ENCODE assay signal across 8 cellular contexts in the genomic region with DNA sequence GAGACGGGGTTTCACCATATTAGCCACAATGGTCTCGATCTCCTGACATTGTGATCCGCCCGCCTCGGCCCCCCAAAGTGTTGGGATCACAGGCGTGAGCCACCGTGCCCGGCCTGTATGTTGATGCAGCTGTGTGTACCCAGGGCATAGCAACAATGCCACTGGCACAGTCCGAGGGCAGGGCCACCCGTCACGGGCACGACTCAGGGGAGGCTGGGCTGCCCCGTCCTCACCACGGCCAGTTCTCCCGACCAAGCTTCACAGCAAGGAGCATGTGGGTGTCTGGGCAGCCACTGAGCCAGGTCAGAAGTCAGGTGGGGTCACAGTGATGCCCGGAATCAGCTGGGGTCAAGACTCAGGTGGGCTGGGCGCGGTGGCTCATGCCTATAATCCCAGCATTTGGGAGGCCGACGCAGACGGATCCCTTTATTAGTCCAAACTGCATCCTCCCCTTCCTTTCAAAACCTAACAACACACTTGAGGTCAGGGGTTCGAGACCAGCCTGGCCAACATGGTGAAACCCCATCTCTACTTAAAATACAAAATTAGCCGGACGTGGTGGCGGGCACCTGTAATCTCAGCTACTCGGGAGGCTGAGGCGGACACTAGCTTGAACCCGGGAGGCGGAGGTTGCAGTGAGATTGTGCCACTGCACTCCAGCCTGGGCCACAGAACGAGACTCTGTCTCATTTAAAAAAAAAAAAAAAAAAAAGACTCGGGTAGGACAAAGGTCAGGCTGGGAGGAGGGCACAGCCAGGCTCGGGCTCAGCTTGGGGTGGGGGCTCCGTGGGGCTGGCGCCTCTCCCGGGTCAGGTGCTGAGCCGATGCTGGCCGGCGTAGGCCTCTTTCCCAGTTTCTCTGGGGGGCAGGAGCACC. TPM values are rescaled to one million over a fixed set of nuclear protein-coding genes. Genes with fewer than 3 reads are reported as not detected.
A peak's percentile ranks its signal among the peaks of the same experiment; 100 is the strongest.
DNase-seq lines count a peak whose midpoint lies in the region; ATAC-seq and TF ChIP-seq lines count a peak whose summit lies in the region.

No MANE protein-coding gene starts in this region.

- TF ChIP-seq CTCF in DOHH2 (IDR thresholded peaks at IDR 0.05; ENCODE audit: low read depth, low read length, poor library complexity, severe bottlenecking) (no peak), esophagus squamous epithelium (IDR thresholded peaks at IDR 0.05) (no peak)

- H3K27ac ChIP-seq in DOHH2 (ENCODE audit: low read depth, low read length) (peak overlapping the region; percentile 60), SJCRH30 (peak overlapping the region; percentile 52; the same call in 1 of the 2 replicates), esophagus squamous epithelium (peak overlapping the region; percentile 89 to 99 (median 97)), trophoblast cell (ENCODE audit: low read depth, low read length) (peak overlapping the region; percentile 82)

- no peaks in the 10 kb centered on the region for H3K27me3 ChIP-seq in DOHH2 (ENCODE audit: control insufficient read depth, low read length)
- H3K27me3 ChIP-seq in SJCRH30, result no peaks in the 10 kb centered on the region
- H3K27me3 ChIP-seq in esophagus squamous epithelium, result peaks cover 0 to 17% (median 1%) of the 10 kb centered on the region in 4 donors
- H3K27me3 ChIP-seq in trophoblast cell (ENCODE audit: insufficient read depth, low read length), result peaks cover under 1% of the 10 kb centered on the region

- H4K8ac ChIP-seq in trophoblast cell (ENCODE audit: low read depth, low read length), result peak overlapping the region; percentile 94

- WGBS in esophagus squamous epithelium, 2 donors, result 25 to 43% methylated on average over 13 to 21 of the region's 38 CpGs
- WGBS in trophoblast cell (ENCODE audit: extremely low coverage, insufficient coverage, insufficient read length), result no CpG with 5 or more reads among the region's 38 CpGs

- peak overlapping the region; percentile 82 for H3K4me3 ChIP-seq in DOHH2 (ENCODE audit: low read length)
- H3K4me3 ChIP-seq in SJCRH30, result peak overlapping the region; percentile 91
- peak overlapping the region; percentile 93 to 99 (median 97) for H3K4me3 ChIP-seq in esophagus squamous epithelium
- H3K4me3 ChIP-seq in trophoblast cell (ENCODE audit: low read depth, low read length), result peak overlapping the region; percentile 81

- H3K9me2 ChIP-seq in DOHH2 (replicated peaks; ENCODE audit: control insufficient read depth, low read length), result no peaks in the 10 kb centered on the region

- H3K36me3 ChIP-seq in DOHH2 (ENCODE audit: control insufficient read depth, low read length) (peaks cover 11% of the 10 kb centered on the region; the same call in 1 of the 2 replicates), SJCRH30 (no peaks in the 10 kb centered on the region), esophagus squamous epithelium (peaks cover 0 to 4% (median 0%) of the 10 kb centered on the region in 3 donors), trophoblast cell (ENCODE audit: control insufficient read depth in 1 of 2, insufficient read depth in 2 of 2, low read length in 2 of 2) (peaks cover 7 to 9% of the 10 kb centered on the region in 2 experiments)

- H4K12ac ChIP-seq in trophoblast cell (ENCODE audit: low read depth, low read length), result no peak overlapping the region

- no peak for TF ChIP-seq POLR2A in esophagus squamous epithelium (IDR thresholded peaks at IDR 0.05)

- H4K20me1 ChIP-seq in DOHH2 (ENCODE audit: control insufficient read depth, insufficient read depth, low read depth, low read length), result peaks cover 8% of the 10 kb centered on the region

- no peak overlapping the region for H2BK12ac ChIP-seq in trophoblast cell (ENCODE audit: low read length)

- H3K14ac ChIP-seq in trophoblast cell (ENCODE audit: low read length), result peak overlapping the region; percentile 41

- H2AK5ac ChIP-seq in trophoblast cell (ENCODE audit: low read length), result peak overlapping the region; percentile 67

- H3K4ac ChIP-seq in trophoblast cell (ENCODE audit: low read depth, low read length), result peak overlapping the region; percentile 73

- no peak for ATAC-seq in GM19452 (IDR thresholded peaks at IDR 0.05; ENCODE audit: unreplicated experiment)
- no peak for ATAC-seq in HG03039 (IDR thresholded peaks at IDR 0.05; ENCODE audit: unreplicated experiment)
- no peak for ATAC-seq in esophagus mucosa

- no peak overlapping the region for H3K23ac ChIP-seq in trophoblast cell (ENCODE audit: low read length)

- peaks cover 19% of the 10 kb centered on the region for H3K79me1 ChIP-seq in trophoblast cell (ENCODE audit: low read length)

- peak overlapping the region; percentile 40 for H4K91ac ChIP-seq in trophoblast cell (ENCODE audit: low read depth, low read length)

- H3K9ac ChIP-seq in trophoblast cell (ENCODE audit: low read length), result no peak overlapping the region

- H2BK120ac ChIP-seq in trophoblast cell (ENCODE audit: insufficient read depth, low read length, poor library complexity), result no peak overlapping the region

- peak overlapping the region; percentile 91 for H2BK5ac ChIP-seq in trophoblast cell (ENCODE audit: low read depth, low read length, poor library complexity)

- H3K9me3 ChIP-seq in DOHH2 (ENCODE audit: control insufficient read depth, insufficient read depth, low read length) (no peaks in the 10 kb centered on the region), SJCRH30 (replicated peaks) (no peaks in the 10 kb centered on the region), esophagus squamous epithelium (no peaks in the 10 kb centered on the region), trophoblast cell (ENCODE audit: insufficient read depth, low read depth, low read length) (no peaks in the 10 kb centered on the region)

- peak overlapping the region; percentile 78 for H2AFZ ChIP-seq in trophoblast cell (ENCODE audit: insufficient read depth, low read length, poor library complexity)

- intact Hi-C loops in esophagus squamous epithelium (cut with DNase I), result no loop called here

- no peaks in the 10 kb centered on the region for H3F3A ChIP-seq in DOHH2 (ENCODE audit: control insufficient read depth, insufficient read depth)

- H3K4me1 ChIP-seq in DOHH2 (ENCODE audit: control insufficient read depth, low read length) (peaks cover 17% of the 10 kb centered on the region), SJCRH30 (no peaks in the 10 kb centered on the region), esophagus squamous epithelium (peaks cover 20 to 40% (median 21%) of the 10 kb centered on the region in 3 donors), trophoblast cell (ENCODE audit: control insufficient read depth in 1 of 2, insufficient read depth in 2 of 2, low read length in 2 of 2) (peaks cover 9 to 15% of the 10 kb centered on the region in 2 experiments)

- H3K79me2 ChIP-seq in DOHH2 (ENCODE audit: control insufficient read depth, low read length), result peaks cover 35% of the 10 kb centered on the region
- peaks cover 32% of the 10 kb centered on the region for H3K79me2 ChIP-seq in trophoblast cell (ENCODE audit: control insufficient read depth, insufficient read depth, low read length, poor library complexity)

- H3K4me2 ChIP-seq in DOHH2 (ENCODE audit: low read length), result peak overlapping the region; percentile 71
- H3K4me2 ChIP-seq in trophoblast cell (ENCODE audit: low read length), result peak overlapping the region; percentile 77

- H3K18ac ChIP-seq in trophoblast cell (ENCODE audit: low read length), result no peak overlapping the region

- no peak for DNase-seq in SJCRH30
- DNase-seq in esophagus squamous epithelium (lab: John Stamatoyannopoulos, UW), result no peak
- no peak for DNase-seq in trophoblast cell
- no peak for DNase-seq in NCI-H1694 treated with DMSO at 0.1 percent for 48 hours (lab: John Stamatoyannopoulos, UW)

RNA-seq across cellular contexts. Expression of a gene that starts 1.2 kb away (rescaled TPM):
- 76.2 and 92.3 TPM in 2 replicates for total RNA-seq in SJCRH30 (2014; rRNA removed; shearing (Covaris generic))
- 10 to 100 TPM; 33.5 to 53.5 (median 34.5) TPM for total RNA-seq in esophagus squamous epithelium
- 85.4 and 86.0 TPM in 2 replicates for polyA plus RNA-seq in trophoblast cell (2013)
- total RNA-seq in esophagus mucosa, result 30.7 TPM

RNA-seq across cellular contexts. Expression of a gene that starts 13.5 kb away (rescaled TPM):
- not detected in 2 replicates for total RNA-seq in SJCRH30 (2014; rRNA removed; shearing (Covaris generic))
- total RNA-seq in esophagus squamous epithelium, result under 1 TPM in 3 of 4 donors, not detected in 1; 0.48 to 0.95 (median 0.57) TPM
- polyA plus RNA-seq in trophoblast cell (2013), result 0.08 and 0.12 TPM in 2 replicates
- total RNA-seq in esophagus mucosa, result not detected

RNA-seq across cellular contexts. Expression of a gene that starts 23.1 kb away (rescaled TPM):
- total RNA-seq in SJCRH30 (2014; rRNA removed; shearing (Covaris generic)), result 7.3 and 9.6 TPM in 2 replicates
- total RNA-seq in esophagus squamous epithelium, result 10 to 100 TPM; 29.3 to 46.7 (median 35.6) TPM
- polyA plus RNA-seq in trophoblast cell (2013), result 4.2 and 4.8 TPM in 2 replicates
- 14.2 TPM for total RNA-seq in esophagus mucosa

RNA-seq across cellular contexts. Expression of a gene that starts 34.1 kb away (rescaled TPM):
- 0.18 TPM in 1 of 2 replicates, not detected in the other for total RNA-seq in SJCRH30 (2014; rRNA removed; shearing (Covaris generic))
- total RNA-seq in esophagus squamous epithelium, result under 1 TPM in 2 of 4 donors, not detected in 2; 0.19 to 0.40 TPM
- polyA plus RNA-seq in trophoblast cell (2013), result 0.45 and 0.54 TPM in 2 replicates
- 0.36 TPM for total RNA-seq in esophagus mucosa

RNA-seq across cellular contexts. Expression of a gene that starts 42.0 kb away (rescaled TPM):
- 546 and 582 TPM in 2 replicates for total RNA-seq in SJCRH30 (2014; rRNA removed; shearing (Covaris generic))
- total RNA-seq in esophagus squamous epithelium (100 to 1,000 TPM; 182 to 408 (median 289) TPM), esophagus mucosa (320 TPM)
- 506 and 509 TPM in 2 replicates for polyA plus RNA-seq in trophoblast cell (2013)
